ENCODE assay signal across 23 cellular contexts in genomic region chr20:25493137-25493536, GRCh38.
DNase-seq lines count a peak whose midpoint lies in the region; ATAC-seq, FAIRE-seq and TF ChIP-seq lines count a peak whose summit lies in the region.
"Had no signal": no experiment of that assay in that cellular context is flagged by ENCODE, and none has a peak within 500 bp of the region (broad histone marks: within the 10 kb centered on the region; RNA-seq: fewer than 3 reads in every experiment).

No MANE protein-coding gene starts in this region.

- H3K4me3 Mint-ChIP-seq in natural killer cell treated with Interleukin-12 subunit alpha and Interleukin-12 subunit beta and Interleukin-15 and Interleukin-18, amount 100 ng/mL, for 72 hours, result no peak overlapping the region
- H3K4me3 Mint-ChIP-seq in natural killer cell, result no peak overlapping the region
- H3K4me3 Mint-ChIP-seq: CD4-positive, alpha-beta T cell had no signal

- TF ChIP-seq CTCF in natural killer cell (IDR thresholded peaks at IDR 0.05) (no peak), RWPE1 (conservative IDR thresholded peaks at IDR 0.05; ENCODE audit: low read depth) (no peak), kidney (IDR thresholded peaks at IDR 0.05; ENCODE audit: borderline replicate concordance, extremely low read depth, insufficient read depth) (no peak)

- peaks cover 2 to 42% of the 10 kb centered on the region in 2 donors for H3K36me3 ChIP-seq in kidney (ENCODE audit: control insufficient read depth in 1 of 2, insufficient read depth in 2 of 2, low read length in 2 of 2)
- H3K36me3 ChIP-seq: BE2C had no signal

- H3K36me3 Mint-ChIP-seq in natural killer cell treated with Interleukin-12 subunit alpha and Interleukin-12 subunit beta and Interleukin-15 and Interleukin-18, amount 100 ng/mL, for 72 hours, result no peaks in the 10 kb centered on the region
- H3K36me3 Mint-ChIP-seq in natural killer cell, result no peaks in the 10 kb centered on the region

- H3K9ac ChIP-seq in kidney (ENCODE audit: low read length in 2 of 2), result no peak overlapping the region
- H3K9ac ChIP-seq: GM23248 had no signal

- H3K9me3 Mint-ChIP-seq in natural killer cell treated with Interleukin-12 subunit alpha and Interleukin-12 subunit beta and Interleukin-15 and Interleukin-18, amount 100 ng/mL, for 72 hours, result no peaks in the 10 kb centered on the region
- no peaks in the 10 kb centered on the region for H3K9me3 Mint-ChIP-seq in natural killer cell
- H3K9me3 Mint-ChIP-seq: CD4-positive, alpha-beta T cell had no signal

- no peaks in the 10 kb centered on the region for H3K4me1 Mint-ChIP-seq in natural killer cell treated with Interleukin-12 subunit alpha and Interleukin-12 subunit beta and Interleukin-15 and Interleukin-18, amount 100 ng/mL, for 72 hours (ENCODE audit: low read depth in 2 of 2)
- H3K4me1 Mint-ChIP-seq in natural killer cell, result no peaks in the 10 kb centered on the region

- POLR2A ChIA-PET in RWPE1 (lab: Yijun Ruan, JAX; ENCODE audit: low non-redundant PET), result no interaction called here

- H3K27ac ChIP-seq in RWPE1 (0 out of 2 replicates have a peak overlapping the region, but pooled peaks have one; percentile 4), kidney (ENCODE audit: low read depth in 2 of 2, low read length in 2 of 2) (no peak overlapping the region)
- H3K27ac ChIP-seq: C4-2B, GM23248, HL-60 had no signal

- no peaks in the 10 kb centered on the region for H3K27me3 Mint-ChIP-seq in natural killer cell treated with Interleukin-12 subunit alpha and Interleukin-12 subunit beta and Interleukin-15 and Interleukin-18, amount 100 ng/mL, for 72 hours
- H3K27me3 Mint-ChIP-seq in natural killer cell (ENCODE audit: low read depth in 2 of 2), result no peaks in the 10 kb centered on the region
- H3K27me3 Mint-ChIP-seq: CD4-positive, alpha-beta T cell had no signal

- no peak overlapping the region for H3K27ac Mint-ChIP-seq in natural killer cell treated with Interleukin-12 subunit alpha and Interleukin-12 subunit beta and Interleukin-15 and Interleukin-18, amount 100 ng/mL, for 72 hours
- no peak overlapping the region for H3K27ac Mint-ChIP-seq in natural killer cell
- H3K27ac Mint-ChIP-seq: CD4-positive, alpha-beta T cell had no signal

- no peak for FAIRE-seq in kidney (lab: Jason Lieb, UNC)
- FAIRE-seq: A204.1, D721Med, GM12878, GM19239, K562 had no signal

- H3K4me1 ChIP-seq in kidney (ENCODE audit: control insufficient read depth in 1 of 2, insufficient read depth in 1 of 2, low read depth in 1 of 2, low read length in 2 of 2), result no peaks in the 10 kb centered on the region
- H3K4me1 ChIP-seq: Caco-2 had no signal

- intact Hi-C loops in natural killer cell (cut with micrococcal nuclease), result no loop called here
- intact Hi-C loops in kidney (cut with DNase I), result no loop called here

- ATAC-seq in natural killer cell treated with Interleukin-12 subunit alpha and Interleukin-12 subunit beta and Interleukin-15 and Interleukin-18, amount 100 ng/mL, for 72 hours, result no peak
- ATAC-seq in natural killer cell (no peak), GM19328 (IDR thresholded peaks at IDR 0.05; ENCODE audit: unreplicated experiment) (no peak)
- ATAC-seq: GM12878, K562 had no signal

- DNase-seq in natural killer cell treated with Interleukin-12 subunit alpha and Interleukin-12 subunit beta and Interleukin-15 and Interleukin-18, amount 100 ng/mL, for 72 hours (ENCODE audit: low spot score), result peak; percentile 59
- DNase-seq in natural killer cell (no peak), RWPE1 (ENCODE audit: low spot score) (no peak), kidney (peak; percentile 60), DMS 273 treated with DMSO at 0.1 percent for 48 hours (lab: John Stamatoyannopoulos, UW) (no peak), T1000 (lab: John Stamatoyannopoulos, UW) (no peak)
- DNase-seq: ACHN; BE2C; Caco-2; CD4-positive, alpha-beta T cell; DMS79 treated with DMSO at 0.1 percent for 48 hours; EL; GM23248; HCEC 1CT; IMR-90 had no signal

- no peak overlapping the region for H3K4me3 ChIP-seq in kidney (ENCODE audit: low read length in 2 of 2)
- H3K4me3 ChIP-seq: GM12878, GM23248, K562 had no signal

- CTCF ChIA-PET in RWPE1 (lab: Yijun Ruan, JAX), result no interaction called here

- H3K9me3 ChIP-seq in kidney (ENCODE audit: control insufficient read depth in 1 of 2, low read length in 2 of 2), result no peaks in the 10 kb centered on the region
- H3K9me3 ChIP-seq: BE2C, Caco-2 had no signal

Comparison
In these comparisons a context has a peak if more than half of its experiments do, and no peak if none do; other contexts are left out.
1. DNase-seq: peak in natural killer cell treated with Interleukin-12 subunit alpha and Interleukin-12 subunit beta and Interleukin-15 and Interleukin-18, amount 100 ng/mL, for 72 hours (single experiment) and kidney (single experiment); none in natural killer cell (single experiment), RWPE1 (single experiment), DMS 273 treated with DMSO at 0.1 percent for 48 hours (single experiment) and T1000 (single experiment).